Comparison of ENCODE assay signal across 11 cellular contexts in genomic region chr1:109491372-109491771, GRCh38. TPM values are rescaled to one million over a fixed set of nuclear protein-coding genes. Genes with fewer than 3 reads are reported as not detected.
"Had no signal": no experiment of that assay in that cellular context is flagged by ENCODE, and none has a peak within 500 bp of the region (broad histone marks: within the 10 kb centered on the region; RNA-seq: fewer than 3 reads in every experiment).

No MANE protein-coding gene starts in this region.

- DNase-seq: NCI-H1436 treated with DMSO at 0.1 percent for 48 hours, NCI-H187 treated with DMSO at 0.1 percent for 48 hours, NCI-H2081 treated with DMSO at 0.1 percent for 48 hours, SIG-M5 had no signal

- ATAC-seq: activated CD8-positive, alpha-beta memory T cell treated with anti-CD3 and anti-CD28 coated beads, Interleukin-2, amount 10 ng/mL, durations not matched to agents 7 days and 5 days; activated naive CD4-positive, alpha-beta T cell treated with anti-CD3 and anti-CD28 coated beads, Interleukin-2, amount 50 U/mL, for 72 hours; activated naive CD8-positive, alpha-beta T cell treated with anti-CD3 and anti-CD28 coated beads, Interleukin-2, amount 50 U/mL, for 24 hours had no signal

RNA-seq across cellular contexts. Expression of gene SYPL2, which starts 25.0 kb away (rescaled TPM):
- total RNA-seq: activated CD8-positive, alpha-beta memory T cell treated with anti-CD3 and anti-CD28 coated beads, Interleukin-2, amount 10 ng/mL, durations not matched to agents 7 days and 5 days; OCI-LY7; T-helper 17 cell had no signal

RNA-seq across cellular contexts. Expression of gene GPR61, which starts 48.3 kb away (rescaled TPM):
- total RNA-seq: activated T-cell treated with anti-CD3 and anti-CD28 coated beads, Interleukin-2, amount 50 U/mL, for 4 hours; astrocyte; OCI-LY7 had no signal
